ENCODE assay signal across 8 cellular contexts in the genomic region with DNA sequence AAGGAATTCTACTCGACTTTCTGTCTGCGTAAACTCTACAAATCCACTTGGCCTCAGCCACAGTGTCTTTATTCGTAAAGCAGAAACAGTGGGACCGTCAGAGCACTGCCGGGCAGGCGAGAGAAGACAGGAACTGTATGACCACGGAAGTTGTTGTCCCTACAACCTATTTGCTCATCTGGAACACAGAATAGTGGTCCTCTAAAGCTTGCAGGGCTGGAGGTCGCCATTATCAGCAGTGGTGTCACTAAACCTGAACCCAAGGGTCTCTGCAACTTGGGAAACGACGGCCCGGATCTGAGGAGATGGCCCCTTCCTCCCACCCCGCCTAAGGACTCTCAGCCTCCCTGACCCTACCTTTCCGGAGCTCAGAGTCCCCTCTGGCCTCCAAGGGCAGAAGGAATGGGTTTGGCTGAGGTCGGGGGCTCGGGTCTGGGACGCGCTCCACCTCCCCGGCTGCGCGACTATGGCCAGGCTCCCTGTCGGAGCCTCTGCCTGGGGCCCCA. TPM values are rescaled to one million over a fixed set of nuclear protein-coding genes. Genes with fewer than 3 reads are reported as not detected.
DNase-seq lines count a peak whose midpoint lies in the region; ATAC-seq and TF ChIP-seq lines count a peak whose summit lies in the region.

No MANE protein-coding gene starts in this region.

- peaks cover 31% of the 10 kb centered on the region for H3K4me1 Mint-ChIP-seq in activated T-helper 2 cell treated with anti-CD3 and anti-CD28 coated beads, Interferon-gamma antibody, Interleukin-2, Interleukin-4, amounts not matched to agents 10 μg/mL and 5 μg/mL and 100 μg/mL, durations not matched to agents 14 hours and 24 hours and 36 hours (ENCODE audit: low read depth)

- no peak for TF ChIP-seq CTCF in left ventricle myocardium inferior (IDR thresholded peaks at IDR 0.05; ENCODE audit: borderline replicate concordance)
- no peak for TF ChIP-seq CTCF in retinal pigment epithelial cell (conservative IDR thresholded peaks at IDR 0.05; ENCODE audit: low read depth, low read length)

- peak overlapping the region; percentile 97 for H3K27ac Mint-ChIP-seq in activated T-helper 2 cell treated with anti-CD3 and anti-CD28 coated beads, Interferon-gamma antibody, Interleukin-2, Interleukin-4, amounts not matched to agents 10 μg/mL and 5 μg/mL and 100 μg/mL, durations not matched to agents 14 hours and 24 hours and 36 hours

- no peaks in the 10 kb centered on the region for H3K27me3 Mint-ChIP-seq in activated T-helper 2 cell treated with anti-CD3 and anti-CD28 coated beads, Interferon-gamma antibody, Interleukin-2, Interleukin-4, amounts not matched to agents 10 μg/mL and 5 μg/mL and 100 μg/mL, durations not matched to agents 14 hours and 24 hours and 36 hours (ENCODE audit: low read depth)

- H3K27ac ChIP-seq in left ventricle myocardium inferior (replicated peaks) = peak overlapping the region; percentile 96

- no peaks in the 10 kb centered on the region for H3K9me3 Mint-ChIP-seq in activated T-helper 2 cell treated with anti-CD3 and anti-CD28 coated beads, Interferon-gamma antibody, Interleukin-2, Interleukin-4, amounts not matched to agents 10 μg/mL and 5 μg/mL and 100 μg/mL, durations not matched to agents 14 hours and 24 hours and 36 hours

- peaks cover 72% of the 10 kb centered on the region for H3K4me1 ChIP-seq in left ventricle myocardium inferior

- DNase-seq in GM03348 (ENCODE audit: low spot score) = peak; percentile 31
- DNase-seq in activated T-helper 2 cell treated with anti-CD3 and anti-CD28 coated beads, Interferon-gamma antibody, Interleukin-2, Interleukin-4, amounts not matched to agents 10 μg/mL and 5 μg/mL and 100 μg/mL, durations not matched to agents 14 hours and 24 hours and 36 hours (ENCODE audit: low spot score) = no peak
- no peak for DNase-seq in left ventricle myocardium inferior
- DNase-seq in retinal pigment epithelial cell (ENCODE audit: low read depth) = no peak
- no peak for DNase-seq in NCI-H1436 (lab: John Stamatoyannopoulos, UW)
- DNase-seq in D341Med (ENCODE audit: low spot score) = no peak

- H3K9me3 ChIP-seq in left ventricle myocardium inferior (replicated peaks) = no peaks in the 10 kb centered on the region

- H3K27me3 ChIP-seq in left ventricle myocardium inferior (ENCODE audit: low read depth) = no peaks in the 10 kb centered on the region

- intact Hi-C loops in activated T-helper 2 cell treated with anti-CD3 and anti-CD28 coated beads, Interferon-gamma antibody, Interleukin-2, Interleukin-4, amounts not matched to agents 10 μg/mL and 5 μg/mL and 100 μg/mL, durations not matched to agents 14 hours and 24 hours and 36 hours (cut with micrococcal nuclease) = loop anchor here (5.0 to 10.0 kb wide), 3 partner anchors 40 to 267 kb away; no protein-coding TSS in a partner anchor
- intact Hi-C loops in left ventricle myocardium inferior (cut with micrococcal nuclease) = no loop called here

- peaks cover 49% of the 10 kb centered on the region for H3K36me3 Mint-ChIP-seq in activated T-helper 2 cell treated with anti-CD3 and anti-CD28 coated beads, Interferon-gamma antibody, Interleukin-2, Interleukin-4, amounts not matched to agents 10 μg/mL and 5 μg/mL and 100 μg/mL, durations not matched to agents 14 hours and 24 hours and 36 hours (ENCODE audit: low read depth)

- H3K4me3 ChIP-seq in left ventricle myocardium inferior (peak overlapping the region; percentile 98), retinal pigment epithelial cell (ENCODE audit: low read length) (peak overlapping the region; percentile 79)

- peak overlapping the region; percentile 99 for H3K4me3 Mint-ChIP-seq in activated T-helper 2 cell treated with anti-CD3 and anti-CD28 coated beads, Interferon-gamma antibody, Interleukin-2, Interleukin-4, amounts not matched to agents 10 μg/mL and 5 μg/mL and 100 μg/mL, durations not matched to agents 14 hours and 24 hours and 36 hours (ENCODE audit: low read depth)

- ATAC-seq in HG03135 (IDR thresholded peaks at IDR 0.05; ENCODE audit: unreplicated experiment) (peak; percentile 8), HG03442 (IDR thresholded peaks at IDR 0.05; ENCODE audit: unreplicated experiment) (no peak)

- H3K36me3 ChIP-seq in left ventricle myocardium inferior = peaks cover 6% of the 10 kb centered on the region

RNA-seq across cellular contexts. Expression of gene STYXL1, which starts 0.4 kb away (rescaled TPM):
- total RNA-seq in activated T-helper 2 cell treated with anti-CD3 and anti-CD28 coated beads, Interferon-gamma antibody, Interleukin-2, Interleukin-4, amounts not matched to agents 10 μg/mL and 5 μg/mL and 100 μg/mL, durations not matched to agents 14 hours and 24 hours and 36 hours = 27.7 and 36.1 TPM in 2 replicates
- 22.2 TPM for total RNA-seq in left ventricle myocardium inferior

RNA-seq across cellular contexts. Expression of gene MDH2, which starts 0.5 kb away (rescaled TPM):
- 268 and 285 TPM in 2 replicates for total RNA-seq in activated T-helper 2 cell treated with anti-CD3 and anti-CD28 coated beads, Interferon-gamma antibody, Interleukin-2, Interleukin-4, amounts not matched to agents 10 μg/mL and 5 μg/mL and 100 μg/mL, durations not matched to agents 14 hours and 24 hours and 36 hours
- total RNA-seq in left ventricle myocardium inferior = 507 TPM

RNA-seq across cellular contexts. Expression of gene TMEM120A, which starts 53.0 kb away (rescaled TPM):
- 62.4 and 63.7 TPM in 2 replicates for total RNA-seq in activated T-helper 2 cell treated with anti-CD3 and anti-CD28 coated beads, Interferon-gamma antibody, Interleukin-2, Interleukin-4, amounts not matched to agents 10 μg/mL and 5 μg/mL and 100 μg/mL, durations not matched to agents 14 hours and 24 hours and 36 hours
- total RNA-seq in left ventricle myocardium inferior = 163 TPM
